29 cellular contexts compared by ENCODE assay signal in genomic region chr7:105778956-105779355, GRCh38.
"Had no signal": no experiment of that assay in that cellular context is flagged by ENCODE, and none has a peak within 500 bp of the region (broad histone marks: within the 10 kb centered on the region; RNA-seq: fewer than 3 reads in every experiment).

No MANE protein-coding gene starts in this region.

- H3K27ac ChIP-seq: neural progenitor cell, ovary, parathyroid adenoma, psoas muscle, right lobe of liver, suprapubic skin, testis, tibial artery, transverse colon, upper lobe of left lung, uterus had no signal

- H3K9me3 ChIP-seq: ovary, psoas muscle, right lobe of liver, sigmoid colon, suprapubic skin, testis, tibial artery, transverse colon, upper lobe of left lung, uterus had no signal

- H3K27ac Mint-ChIP-seq: naive thymus-derived CD4-positive, alpha-beta T cell; natural killer cell; nephron; neural progenitor cell; progenitor cell of endocrine pancreas; stimulated activated effector memory CD8-positive, alpha-beta T cell treated with anti-CD3 and anti-CD28 coated beads, Interleukin-12 subunit alpha, Interleukin-12 subunit beta, amount 100 ng/mL, for 72 hours; stimulated activated naive CD8-positive, alpha-beta T cell treated with anti-CD3 and anti-CD28 coated beads, Interleukin-15, amount 100 ng/mL, for 72 hours had no signal

- H3K4me1 Mint-ChIP-seq: stimulated activated effector memory CD8-positive, alpha-beta T cell treated with anti-CD3 and anti-CD28 coated beads, Interleukin-12 subunit alpha, Interleukin-12 subunit beta, amount 100 ng/mL, for 72 hours had no signal

- H3K4me3 ChIP-seq: neural progenitor cell, ovary, psoas muscle, right lobe of liver, sigmoid colon, suprapubic skin, testis, tibial artery, transverse colon, upper lobe of left lung, uterus had no signal

- H3K9me3 Mint-ChIP-seq: naive thymus-derived CD4-positive, alpha-beta T cell; natural killer cell; nephron; neural progenitor cell; stimulated activated effector memory CD8-positive, alpha-beta T cell treated with anti-CD3 and anti-CD28 coated beads, Interleukin-12 subunit alpha, Interleukin-12 subunit beta, amount 100 ng/mL, for 72 hours; stimulated activated naive CD8-positive, alpha-beta T cell treated with anti-CD3 and anti-CD28 coated beads, Interleukin-15, amount 100 ng/mL, for 72 hours had no signal

- H3K36me3 ChIP-seq: neural progenitor cell, ovary, right lobe of liver, sigmoid colon, suprapubic skin, tibial artery, transverse colon, upper lobe of left lung, uterus had no signal

- DNase-seq: naive thymus-derived CD4-positive, alpha-beta T cell; natural killer cell; occipital lobe; ovary; posterior cingulate gyrus; psoas muscle; right cardiac atrium; right lobe of liver; sigmoid colon; small intestine; stimulated activated CD4-positive, alpha-beta T cell treated with anti-CD3 and anti-CD28 coated beads, Interleukin-15, amount 100 ng/mL, for 24 hours; stimulated activated CD4-positive, alpha-beta T cell treated with anti-CD3 and anti-CD28 coated beads, Interleukin-2, amount 100 ng/mL, for 24 hours; stimulated activated CD4-positive, alpha-beta T cell treated with anti-CD3 and anti-CD28 coated beads, Interleukin-2, amount 100 ng/mL, for 48 hours; stimulated activated CD4-positive, alpha-beta T cell treated with anti-CD3 and anti-CD28 coated beads, Interleukin-4, amount 100 ng/mL, for 24 hours; stimulated activated naive CD4-positive, alpha-beta T cell; stimulated activated naive CD8-positive, alpha-beta T cell treated with anti-CD3 and anti-CD28 coated beads, Interleukin-15, amount 100 ng/mL, for 72 hours; stimulated activated naive CD8-positive, alpha-beta T cell treated with anti-CD3 and anti-CD28 coated beads, Interleukin-15, Interleukin-2, amounts not matched to agents 100 U/mL and 50 U/mL, for 24 hours; substantia nigra; testis; tibial artery; transverse colon; upper lobe of left lung; uterus had no signal

- H3K27me3 Mint-ChIP-seq: stimulated activated naive CD8-positive, alpha-beta T cell treated with anti-CD3 and anti-CD28 coated beads, Interleukin-15, amount 100 ng/mL, for 72 hours had no signal

- H3K4me1 ChIP-seq: parathyroid adenoma, upper lobe of left lung, uterus had no signal

- H3K4me3 Mint-ChIP-seq: naive thymus-derived CD4-positive, alpha-beta T cell; natural killer cell; nephron; neural progenitor cell; stimulated activated effector memory CD8-positive, alpha-beta T cell treated with anti-CD3 and anti-CD28 coated beads, Interleukin-12 subunit alpha, Interleukin-12 subunit beta, amount 100 ng/mL, for 72 hours; stimulated activated naive CD8-positive, alpha-beta T cell treated with anti-CD3 and anti-CD28 coated beads, Interleukin-15, amount 100 ng/mL, for 72 hours had no signal

- ATAC-seq: naive thymus-derived CD4-positive, alpha-beta T cell; natural killer cell; psoas muscle; right cardiac atrium; right lobe of liver; stimulated activated effector memory CD8-positive, alpha-beta T cell treated with anti-CD3 and anti-CD28 coated beads, Interleukin-12 subunit alpha, Interleukin-12 subunit beta, amount 100 ng/mL, for 72 hours; stimulated activated naive CD8-positive, alpha-beta T cell treated with anti-CD3 and anti-CD28 coated beads, Interleukin-15, amount 100 ng/mL, for 72 hours; stimulated activated naive CD8-positive, alpha-beta T cell treated with anti-CD3 and anti-CD28 coated beads, Interleukin-15, Interleukin-2, amounts not matched to agents 100 U/mL and 50 U/mL, for 24 hours had no signal

- H3K36me3 Mint-ChIP-seq: natural killer cell; neural progenitor cell; stimulated activated effector memory CD8-positive, alpha-beta T cell treated with anti-CD3 and anti-CD28 coated beads, Interleukin-12 subunit alpha, Interleukin-12 subunit beta, amount 100 ng/mL, for 72 hours had no signal

- FAIRE-seq: small intestine had no signal
